20 cellular contexts compared by ENCODE assay signal in the genomic region with DNA sequence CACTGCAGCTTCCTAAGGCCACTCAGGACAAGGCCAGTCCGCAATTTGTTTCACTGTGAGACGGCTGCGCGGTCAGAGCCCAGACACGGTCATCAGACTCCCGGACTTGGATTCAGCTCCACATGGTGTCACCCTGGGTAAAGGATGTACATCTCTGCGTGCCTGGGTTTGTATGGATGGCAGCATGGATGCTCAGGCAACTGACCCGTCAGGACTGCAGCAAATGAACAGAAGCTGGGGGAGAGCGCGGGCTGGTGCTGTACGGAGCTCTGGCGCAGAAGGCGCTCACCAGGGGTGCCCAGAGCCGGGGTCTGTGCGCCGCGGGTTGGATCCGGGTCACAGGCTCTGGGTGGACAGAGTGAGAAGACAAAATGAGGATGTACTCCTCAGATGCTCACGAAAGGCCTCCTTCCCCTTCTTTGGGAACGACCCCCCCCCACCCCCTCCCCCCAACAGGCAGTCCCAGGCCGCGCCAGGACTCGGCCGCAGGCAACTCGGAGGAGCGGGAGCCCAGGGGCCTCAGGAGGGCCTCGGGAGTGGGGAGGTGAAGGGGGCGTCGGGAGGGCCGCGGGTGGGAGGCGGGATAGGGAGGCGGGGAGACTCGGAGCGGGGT.
DNase-seq lines count a peak whose midpoint lies in the region; ATAC-seq, FAIRE-seq and TF ChIP-seq lines count a peak whose summit lies in the region.
"Had no signal": no experiment of that assay in that cellular context is flagged by ENCODE, and none has a peak within 500 bp of the region (broad histone marks: within the 10 kb centered on the region; RNA-seq: fewer than 3 reads in every experiment).

No MANE protein-coding gene starts in this region.

- H3K27ac ChIP-seq in H1 (ENCODE audit: low read depth, low read length) (no peak overlapping the region), mesenchymal stem cell (ENCODE audit: low read length, poor library complexity, severe bottlenecking) (no peak overlapping the region)
- H3K27ac ChIP-seq in CD4-positive, alpha-beta memory T cell (ENCODE audit: low read depth, low read length) = no peak overlapping the region
- H3K27ac ChIP-seq: SK-N-MC had no signal

- H3K14ac ChIP-seq in H1 (ENCODE audit: insufficient read length) (no peak overlapping the region), mesenchymal stem cell (ENCODE audit: low read length in 2 of 2) (no peak overlapping the region)

- H2BK12ac ChIP-seq in H1 (ENCODE audit: low read depth, low read length) (no peak overlapping the region), mesenchymal stem cell (ENCODE audit: low read length in 2 of 2) (no peak overlapping the region)

- no peak overlapping the region for H3K56ac ChIP-seq in H1 (replicated peaks; ENCODE audit: insufficient read length, low read depth, low read length)

- peak overlapping the region; percentile 7; the same call in 1 of the 2 replicates for H3K18ac ChIP-seq in H1 (ENCODE audit: extremely low read depth, low read length)
- H3K18ac ChIP-seq in mesenchymal stem cell (ENCODE audit: low read depth in 1 of 2, low read length in 2 of 2) = peak overlapping the region in 1 of 2 experiments; percentile 14

- H2AFZ ChIP-seq in H1 (ENCODE audit: low read length) (peak overlapping the region; percentile 83), mesenchymal stem cell (ENCODE audit: low read depth, low read length) (no peak overlapping the region)

- no peaks in the 10 kb centered on the region for H3K4me1 Mint-ChIP-seq in stimulated activated memory B cell treated with anti-CD40 and anti-IgM and Interleukin-4, amounts not matched to agents 10 μg/mL and 1 μg/mL and 100 μg/mL, for 72 hours
- H3K4me1 Mint-ChIP-seq in activated T-helper 2 cell treated with anti-CD3 and anti-CD28 coated beads, Interferon-gamma antibody, Interleukin-2, Interleukin-4, amounts not matched to agents 10 μg/mL and 5 μg/mL and 100 μg/mL, durations not matched to agents 14 hours and 24 hours and 36 hours (ENCODE audit: low read depth) = no peaks in the 10 kb centered on the region
- H3K4me1 Mint-ChIP-seq in CD4-positive, alpha-beta memory T cell = no peaks in the 10 kb centered on the region
- H3K4me1 Mint-ChIP-seq: B cell had no signal

- H3K4ac ChIP-seq in H1 (replicated peaks; ENCODE audit: insufficient read length, low read depth, low read length) = no peak overlapping the region
- no peak overlapping the region for H3K4ac ChIP-seq in mesenchymal stem cell (ENCODE audit: low read depth in 1 of 2, low read length in 2 of 2)

- no peak overlapping the region for H2BK5ac ChIP-seq in H1 (ENCODE audit: low read depth, low read length)
- no peak overlapping the region for H2BK5ac ChIP-seq in mesenchymal stem cell (ENCODE audit: low read depth, low read length, poor library complexity, severe bottlenecking)

- H2AK5ac ChIP-seq in H1 (ENCODE audit: low read depth, low read length) (no peak overlapping the region), mesenchymal stem cell (ENCODE audit: low read length, severe bottlenecking) (no peak overlapping the region)

- H2BK15ac ChIP-seq in H1 (ENCODE audit: low read length) (no peak overlapping the region), mesenchymal stem cell (ENCODE audit: low read depth, poor library complexity, severe bottlenecking) (no peak overlapping the region)

- no peak overlapping the region for H3K9ac ChIP-seq in H1 (replicated peaks in 1 of 4; ENCODE audit: extremely low read depth in 1 of 4, low read depth in 3 of 4, low read length in 3 of 4)
- no peak overlapping the region for H3K9ac ChIP-seq in mesenchymal stem cell (ENCODE audit: low read length)

- no peak overlapping the region for H3K27ac Mint-ChIP-seq in stimulated activated memory B cell treated with anti-CD40 and anti-IgM and Interleukin-4, amounts not matched to agents 10 μg/mL and 1 μg/mL and 100 μg/mL, for 72 hours
- H3K27ac Mint-ChIP-seq in activated T-helper 2 cell treated with anti-CD3 and anti-CD28 coated beads, Interferon-gamma antibody, Interleukin-2, Interleukin-4, amounts not matched to agents 10 μg/mL and 5 μg/mL and 100 μg/mL, durations not matched to agents 14 hours and 24 hours and 36 hours = no peak overlapping the region
- no peak overlapping the region for H3K27ac Mint-ChIP-seq in CD4-positive, alpha-beta memory T cell
- H3K27ac Mint-ChIP-seq: activated naive CD8-positive, alpha-beta T cell; B cell had no signal

- H3K9me3 ChIP-seq in H1 (ENCODE audit: insufficient read depth in 2 of 2, low read depth in 1 of 2, low read length in 1 of 2) (no peaks in the 10 kb centered on the region), mesenchymal stem cell (ENCODE audit: control insufficient read depth, low read length) (no peaks in the 10 kb centered on the region)
- H3K9me3 ChIP-seq in CD4-positive, alpha-beta memory T cell (ENCODE audit: control insufficient read depth in 1 of 2, low read length in 2 of 2) = no peaks in the 10 kb centered on the region
- H3K9me3 ChIP-seq: heart left ventricle, ovary, spleen, transverse colon had no signal

- peak; percentile 20 for ATAC-seq in stimulated activated memory B cell treated with anti-CD40 and anti-IgM and Interleukin-4, amounts not matched to agents 10 μg/mL and 1 μg/mL and 100 μg/mL, for 72 hours
- ATAC-seq in HG02759 (IDR thresholded peaks at IDR 0.05; ENCODE audit: unreplicated experiment) = no peak

- H4K8ac ChIP-seq in H1 (ENCODE audit: extremely low read depth, insufficient read depth, low read length) = no peak overlapping the region; the same call in 1 of the 2 replicates
- H4K8ac ChIP-seq in mesenchymal stem cell (ENCODE audit: low read length) = no peak overlapping the region

- WGBS in H1 (ENCODE audit: extremely low coverage in 1 of 2, insufficient coverage in 1 of 2, insufficient read length in 1 of 2, insufficient replicate concordance in 2 of 2, low coverage in 1 of 2, low lambda C conversion rate in 2 of 2, missing lambda C conversion rate in 1 of 2), 2 experiments = 20% methylated on average over 25 of the region's 35 CpGs; no CpG with 5 or more reads in 1 of the 2 experiments
- 38% methylated on average over 8 of the region's 35 CpGs for WGBS in mesenchymal stem cell

- H3K4me3 ChIP-seq in H1 (ENCODE audit: extremely low read depth in 1 of 4, insufficient read depth in 2 of 4, low read depth in 3 of 4, low read length in 4 of 4) (peak overlapping the region; percentile 33 to 58 (median 42); a peak in 7 of 8 replicates), mesenchymal stem cell (ENCODE audit: insufficient read depth in 1 of 2, low read depth in 1 of 2, low read length in 2 of 2) (no peak overlapping the region)
- no peak overlapping the region for H3K4me3 ChIP-seq in CD4-positive, alpha-beta memory T cell (ENCODE audit: low read length in 2 of 2)
- H3K4me3 ChIP-seq: GM12878, ovary, SK-N-MC, spleen, transverse colon had no signal

- POLR2A ChIA-PET in H1 (lab: Charles Lee; ENCODE audit: partially characterized antibody) = no interaction called here
- POLR2A ChIA-PET in CD4-positive, alpha-beta memory T cell (lab: Charles Lee; ENCODE audit: partially characterized antibody) = no interaction called here

- FAIRE-seq in H1 (lab: Jason Lieb, UNC) = no peak
- FAIRE-seq: GM12878 had no signal

- H3K79me2 ChIP-seq in H1 (ENCODE audit: control insufficient read depth in 1 of 2, insufficient read depth in 2 of 2, low read length in 2 of 2) = no peaks in the 10 kb centered on the region

- H3K79me1 ChIP-seq in H1 (ENCODE audit: low read depth, low read length) = peaks cover 3% of the 10 kb centered on the region; the same call in 1 of the 2 replicates
- H3K79me1 ChIP-seq in mesenchymal stem cell (replicated peaks; ENCODE audit: low read length, poor library complexity, severe bottlenecking) = no peaks in the 10 kb centered on the region

- H2BK20ac ChIP-seq in H1 (ENCODE audit: low read length) = no peak overlapping the region

- DNase-seq in RPMI7951 (ENCODE audit: low read depth) = peak; percentile 51
- DNase-seq in H1 (ENCODE audit: low read depth in 1 of 2, low spot score in 2 of 2) = peak in 1 of 2 experiments; percentile 67
- peak; percentile 18 for DNase-seq in mesenchymal stem cell
- DNase-seq in activated T-helper 2 cell treated with anti-CD3 and anti-CD28 coated beads, Interferon-gamma antibody, Interleukin-2, Interleukin-4, amounts not matched to agents 10 μg/mL and 5 μg/mL and 100 μg/mL, durations not matched to agents 14 hours and 24 hours and 36 hours (ENCODE audit: low spot score) = no peak
- no peak for DNase-seq in CD4-positive, alpha-beta memory T cell
- no peak for DNase-seq in MV-4-11 (lab: John Stamatoyannopoulos, UW)
- DNase-seq: GDM1, heart left ventricle, NCI-H1048, NCI-H69, spleen, T-helper 9 cell, transverse colon had no signal

- no peak for TF ChIP-seq POLR2A in H1 (IDR thresholded peaks at IDR 0.05; ENCODE audit: control extremely low read depth in 1 of 2, low read depth in 2 of 2, low read length in 2 of 2)

- H3K9me3 Mint-ChIP-seq in stimulated activated memory B cell treated with anti-CD40 and anti-IgM and Interleukin-4, amounts not matched to agents 10 μg/mL and 1 μg/mL and 100 μg/mL, for 72 hours = no peaks in the 10 kb centered on the region
- no peaks in the 10 kb centered on the region for H3K9me3 Mint-ChIP-seq in activated T-helper 2 cell treated with anti-CD3 and anti-CD28 coated beads, Interferon-gamma antibody, Interleukin-2, Interleukin-4, amounts not matched to agents 10 μg/mL and 5 μg/mL and 100 μg/mL, durations not matched to agents 14 hours and 24 hours and 36 hours
- H3K9me3 Mint-ChIP-seq in CD4-positive, alpha-beta memory T cell = no peaks in the 10 kb centered on the region

- no peak for TF ChIP-seq CTCF in H1 (IDR thresholded peaks at IDR 0.05; ENCODE audit: control extremely low read depth in 1 of 3, insufficient read depth in 1 of 3, low read depth in 1 of 3, low read length in 3 of 3)

- H3K23ac ChIP-seq in H1 (ENCODE audit: insufficient read length) = no peak overlapping the region
- H3K23ac ChIP-seq in mesenchymal stem cell (ENCODE audit: low read length in 2 of 2) = no peak overlapping the region

- H3K27me3 ChIP-seq in H1 (replicated peaks in 1 of 4; ENCODE audit: control insufficient read depth in 3 of 4, extremely low read depth in 1 of 4, insufficient read depth in 3 of 4, low read length in 3 of 4) = peaks cover 0 to 15% (median 8%) of the 10 kb centered on the region in 4 experiments; a peak in 6 of 7 replicates
- H3K27me3 ChIP-seq in mesenchymal stem cell (ENCODE audit: control insufficient read depth in 1 of 2, insufficient read depth in 1 of 2, low read length in 2 of 2) = peaks cover 0 to 5% of the 10 kb centered on the region in 2 experiments
- peaks cover 4% of the 10 kb centered on the region for H3K27me3 ChIP-seq in CD4-positive, alpha-beta memory T cell (ENCODE audit: insufficient read depth, low read length)
- H3K27me3 ChIP-seq: ovary had no signal

- peak overlapping the region; percentile 78 to 86 for H3K4me2 ChIP-seq in H1 (ENCODE audit: insufficient read depth in 1 of 2, low read depth in 2 of 2, low read length in 2 of 2)
- H3K4me2 ChIP-seq in mesenchymal stem cell (ENCODE audit: low read length, poor library complexity, severe bottlenecking) = peak overlapping the region; percentile 23

- CTCF ChIA-PET in H1 (lab: Charles Lee; ENCODE audit: partially characterized antibody) = interaction anchor here (1.0 to 1.8 kb wide), 5 partner anchors 37 to 94 kb away, joined by 3 to 7 read pairs (median 4); no protein-coding TSS in a partner anchor
- CTCF ChIA-PET in CD4-positive, alpha-beta memory T cell (lab: Charles Lee; ENCODE audit: partially characterized antibody) = no interaction called here

- H3K36me3 ChIP-seq in H1 (ENCODE audit: control insufficient read depth in 2 of 4, insufficient read depth in 4 of 4, low read length in 3 of 4) = no peaks in the 10 kb centered on the region
- no peaks in the 10 kb centered on the region for H3K36me3 ChIP-seq in mesenchymal stem cell (ENCODE audit: control insufficient read depth in 1 of 2, insufficient read depth in 2 of 2, low read depth in 1 of 2, low read length in 2 of 2)
- no peaks in the 10 kb centered on the region for H3K36me3 ChIP-seq in CD4-positive, alpha-beta memory T cell (ENCODE audit: insufficient read depth, low read length)
- H3K36me3 ChIP-seq: heart left ventricle, ovary, spleen, transverse colon had no signal

- no peak overlapping the region for H3K4me3 Mint-ChIP-seq in stimulated activated memory B cell treated with anti-CD40 and anti-IgM and Interleukin-4, amounts not matched to agents 10 μg/mL and 1 μg/mL and 100 μg/mL, for 72 hours
- no peak overlapping the region for H3K4me3 Mint-ChIP-seq in activated T-helper 2 cell treated with anti-CD3 and anti-CD28 coated beads, Interferon-gamma antibody, Interleukin-2, Interleukin-4, amounts not matched to agents 10 μg/mL and 5 μg/mL and 100 μg/mL, durations not matched to agents 14 hours and 24 hours and 36 hours (ENCODE audit: low read depth)
- no peak overlapping the region for H3K4me3 Mint-ChIP-seq in CD4-positive, alpha-beta memory T cell
- H3K4me3 Mint-ChIP-seq: activated naive CD8-positive, alpha-beta T cell; B cell had no signal

- no peak for TF ChIP-seq RAD21 in H1 (IDR thresholded peaks at IDR 0.05 in 1 of 2, conservative IDR thresholded peaks at IDR 0.05 in 1 of 2; ENCODE audit: low read depth in 2 of 2, low read length in 2 of 2)

- H2BK120ac ChIP-seq in H1 (replicated peaks; ENCODE audit: low read depth, low read length) (no peak overlapping the region), mesenchymal stem cell (ENCODE audit: low read depth, low read length) (no peak overlapping the region)

- peaks cover 11% of the 10 kb centered on the region for H3K23me2 ChIP-seq in H1 (ENCODE audit: low read depth, low read length)

- H4K5ac ChIP-seq in H1 (ENCODE audit: insufficient read length, low read depth, low read length) = no peak overlapping the region

- TF ChIP-seq EP300 in H1 (IDR thresholded peaks at IDR 0.05; ENCODE audit: borderline replicate concordance in 1 of 2, low read depth in 2 of 2, low read length in 2 of 2) = no peak

- intact Hi-C loops in activated T-helper 2 cell treated with anti-CD3 and anti-CD28 coated beads, Interferon-gamma antibody, Interleukin-2, Interleukin-4, amounts not matched to agents 10 μg/mL and 5 μg/mL and 100 μg/mL, durations not matched to agents 14 hours and 24 hours and 36 hours (cut with micrococcal nuclease) = no loop called here
- intact Hi-C loops in CD4-positive, alpha-beta memory T cell (cut with micrococcal nuclease) = no loop called here

- H4K91ac ChIP-seq in H1 (replicated peaks; ENCODE audit: insufficient read length, low read length) (no peak overlapping the region), mesenchymal stem cell (ENCODE audit: low read length) (no peak overlapping the region)

- no peaks in the 10 kb centered on the region for H4K20me1 ChIP-seq in H1 (replicated peaks in 1 of 2; ENCODE audit: control insufficient read depth in 1 of 2, insufficient read depth in 2 of 2, low read length in 2 of 2)

- H3K4me1 ChIP-seq in H1 (replicated peaks in 1 of 4; ENCODE audit: control insufficient read depth in 3 of 4, insufficient read depth in 4 of 4, low read length in 3 of 4) (peaks cover 2 to 17% (median 13%) of the 10 kb centered on the region in 4 experiments; a peak in 6 of 7 replicates), mesenchymal stem cell (ENCODE audit: control insufficient read depth, insufficient read depth, low read depth, low read length) (peaks cover 10% of the 10 kb centered on the region)
- H3K4me1 ChIP-seq in CD4-positive, alpha-beta memory T cell (ENCODE audit: insufficient read depth, low read length) = no peaks in the 10 kb centered on the region

- peaks cover 16% of the 10 kb centered on the region for H3K27me3 Mint-ChIP-seq in stimulated activated memory B cell treated with anti-CD40 and anti-IgM and Interleukin-4, amounts not matched to agents 10 μg/mL and 1 μg/mL and 100 μg/mL, for 72 hours
- peaks cover 13% of the 10 kb centered on the region for H3K27me3 Mint-ChIP-seq in activated T-helper 2 cell treated with anti-CD3 and anti-CD28 coated beads, Interferon-gamma antibody, Interleukin-2, Interleukin-4, amounts not matched to agents 10 μg/mL and 5 μg/mL and 100 μg/mL, durations not matched to agents 14 hours and 24 hours and 36 hours (ENCODE audit: low read depth)
- peaks cover 10 to 14% of the 10 kb centered on the region in 2 donors for H3K27me3 Mint-ChIP-seq in CD4-positive, alpha-beta memory T cell

- H3K36me3 Mint-ChIP-seq in stimulated activated memory B cell treated with anti-CD40 and anti-IgM and Interleukin-4, amounts not matched to agents 10 μg/mL and 1 μg/mL and 100 μg/mL, for 72 hours = no peaks in the 10 kb centered on the region
- no peaks in the 10 kb centered on the region for H3K36me3 Mint-ChIP-seq in activated T-helper 2 cell treated with anti-CD3 and anti-CD28 coated beads, Interferon-gamma antibody, Interleukin-2, Interleukin-4, amounts not matched to agents 10 μg/mL and 5 μg/mL and 100 μg/mL, durations not matched to agents 14 hours and 24 hours and 36 hours (ENCODE audit: low read depth)
- H3K36me3 Mint-ChIP-seq in CD4-positive, alpha-beta memory T cell = no peaks in the 10 kb centered on the region
- H3K36me3 Mint-ChIP-seq: activated naive CD8-positive, alpha-beta T cell had no signal

Comparison
In these comparisons a context has a peak if more than half of its experiments do, and no peak if none do; other contexts are left out.
1. DNase-seq: peak in RPMI7951 (single experiment) and mesenchymal stem cell (single experiment); none in activated T-helper 2 cell treated with anti-CD3 and anti-CD28 coated beads, Interferon-gamma antibody, Interleukin-2, Interleukin-4, amounts not matched to agents 10 μg/mL and 5 μg/mL and 100 μg/mL, durations not matched to agents 14 hours and 24 hours and 36 hours (single experiment), CD4-positive, alpha-beta memory T cell (0 of 5) and MV-4-11 (single experiment).
2. H3K4me3 ChIP-seq: peak in H1 (4 of 4); none in mesenchymal stem cell (0 of 2) and CD4-positive, alpha-beta memory T cell (0 of 2).